In genomic region chr2:125593036-125593435, GRCh38 we compare ENCODE assay signal across 18 cellular contexts.
"Had no signal": no experiment of that assay in that cellular context is flagged by ENCODE, and none has a peak within 500 bp of the region (broad histone marks: within the 10 kb centered on the region; RNA-seq: fewer than 3 reads in every experiment).

No MANE protein-coding gene starts in this region.

- H3K36me3 ChIP-seq: SJSA1 had no signal

- DNase-seq: Kasumi-1, MM.1S, NCI-H1092 treated with DMSO at 0.1 percent for 48 hours, NCI-H1436, NCI-H187 treated with DMSO at 0.1 percent for 48 hours, NCI-H2029 treated with DMSO at 0.1 percent for 48 hours, NCI-H2171 treated with DMSO at 0.1 percent for 48 hours, NCI-H524, NCI-H526 treated with DMSO at 0.1 percent for 48 hours, NCI-H748 treated with DMSO at 0.1 percent for 48 hours, Right ventricle myocardium superior, RPMI8226, SIG-M5 had no signal

- H3K27me3 ChIP-seq: SJSA1 had no signal

- H3K27ac Mint-ChIP-seq: IgD-negative memory B cell had no signal

- H3K4me3 Mint-ChIP-seq: IgD-negative memory B cell had no signal

- H3K4me3 ChIP-seq: K562, SJSA1, SK-N-MC had no signal

- H3K36me3 Mint-ChIP-seq: IgD-negative memory B cell had no signal

- H3K27ac ChIP-seq: KMS-11, SJSA1, SK-N-MC had no signal

- ATAC-seq: K562 had no signal

- H3K4me1 ChIP-seq: SJSA1 had no signal

- H3K4me1 Mint-ChIP-seq: IgD-negative memory B cell had no signal

- H3K27me3 Mint-ChIP-seq: IgD-negative memory B cell had no signal
